In genomic region chr5:158802941-158803341, GRCh38 we compare ENCODE assay signal across 1 cellular context.
TF ChIP-seq lines count a peak whose summit lies in the region.

No MANE protein-coding gene starts in this region.

TF ChIP-seq in H1, 55 proteins besides CTCF, POLR2A, EP300 and RAD21 (continued from another document):
- TF ChIP-seq, protein P1, sequence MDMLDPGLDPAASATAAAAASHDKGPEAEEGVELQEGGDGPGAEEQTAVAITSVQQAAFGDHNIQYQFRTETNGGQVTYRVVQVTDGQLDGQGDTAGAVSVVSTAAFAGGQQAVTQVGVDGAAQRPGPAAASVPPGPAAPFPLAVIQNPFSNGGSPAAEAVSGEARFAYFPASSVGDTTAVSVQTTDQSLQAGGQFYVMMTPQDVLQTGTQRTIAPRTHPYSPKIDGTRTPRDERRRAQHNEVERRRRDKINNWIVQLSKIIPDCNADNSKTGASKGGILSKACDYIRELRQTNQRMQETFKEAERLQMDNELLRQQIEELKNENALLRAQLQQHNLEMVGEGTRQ (IDR thresholded peaks at IDR 0.05; ENCODE audit: low read length) = no peak
TF ChIP-seq in H1: peak in this region for 0.
